1 cellular context compared by ENCODE assay signal in the genomic region with DNA sequence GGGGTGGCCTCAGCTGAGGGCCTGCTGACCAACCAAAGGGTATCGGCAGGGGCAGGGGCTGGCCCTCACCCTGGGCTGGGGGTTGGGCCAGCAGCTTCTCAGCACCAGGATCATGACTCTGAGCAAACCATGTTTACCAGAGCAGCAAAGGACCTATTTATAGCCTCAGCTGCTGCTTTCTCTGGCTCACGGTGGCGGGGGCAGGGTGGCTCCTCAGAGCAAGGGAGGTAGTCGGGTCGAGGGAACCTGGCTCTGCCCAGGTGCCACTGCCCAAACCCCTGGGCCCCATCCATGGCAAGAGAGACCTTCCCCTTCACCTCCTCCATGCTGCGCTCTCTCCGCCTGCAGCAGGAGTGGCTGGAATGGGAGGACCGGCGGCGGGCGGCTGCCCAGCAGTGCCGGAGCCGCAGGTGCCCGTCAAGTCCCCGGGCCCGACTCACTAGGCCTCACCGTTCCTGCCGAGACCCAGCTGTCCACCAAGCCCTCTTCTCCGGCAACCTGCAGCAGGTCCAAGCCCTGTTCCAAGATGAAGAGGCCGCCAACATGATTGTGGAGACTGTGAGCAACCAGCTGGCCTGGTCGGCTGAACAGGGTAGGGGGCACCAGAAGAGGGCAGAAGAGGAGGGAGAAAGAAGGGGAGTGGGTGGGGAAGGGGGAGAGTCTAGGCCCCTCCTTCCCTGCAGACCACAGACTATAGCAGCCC.
TF ChIP-seq lines count a peak whose summit lies in the region.

TSS of gene ASB16 (plus strand) at position 206 of the 703 bp plus-strand sequence. CDS start at position 292, 86 bp downstream.

TF ChIP-seq in K562, 482 proteins besides CTCF, POLR2A, EP300 and RAD21:
- TF ChIP-seq MEF2A (IDR thresholded peaks at IDR 0.05; ENCODE audit: control insufficient read depth, low read depth, low read length) (peak; percentile 78; the same call in 1 of the 2 replicates), ELK1 (CRISPR knock-in tag; IDR thresholded peaks at IDR 0.05) (no peak), HNRNPL (IDR thresholded peaks at IDR 0.05; ENCODE audit: low read depth, low read length) (no peak), POLR2G (IDR thresholded peaks at IDR 0.05; ENCODE audit: low read depth, low read length) (peak; percentile 73), ZBTB1 (CRISPR knock-in tag; IDR thresholded peaks at IDR 0.05; ENCODE audit: borderline replicate concordance, low read depth) (no peak), MEF2D (tag; conservative IDR thresholded peaks at IDR 0.05; ENCODE audit: low read depth) (0 out of 2 replicates have a peak, but pooled peaks have one; percentile 53)
